In genomic region chr20:24535956-24536730, GRCh38 we compare ENCODE assay signal across 16 cellular contexts.
"Had no signal": no experiment of that assay in that cellular context is flagged by ENCODE, and none has a peak within 500 bp of the region (broad histone marks: within the 10 kb centered on the region; RNA-seq: fewer than 3 reads in every experiment).

No MANE protein-coding gene starts in this region.

- H3K27me3 ChIP-seq: colonic mucosa had no signal

- ATAC-seq: activated CD4-positive, CD25-positive, alpha-beta regulatory T cell treated with anti-CD3 and anti-CD28 coated beads, Interleukin-2, amount 50 U/mL, for 24 hours; activated CD8-positive, alpha-beta T cell treated with anti-CD3 and anti-CD28 coated beads, Interleukin-2, amount 10 ng/mL, durations not matched to agents 7 days and 5 days; left lobe of liver; sciatic nerve; stimulated activated naive B cell treated with anti-CD40 and anti-IgM and Interleukin-4, amounts not matched to agents 10 μg/mL and 1 μg/mL and 100 μg/mL, for 72 hours had no signal

- H3K4me1 ChIP-seq: colonic mucosa, esophagus muscularis mucosa, lower lobe of right lung had no signal

- DNase-seq: activated CD4-positive, alpha-beta T cell treated with anti-CD3 and anti-CD28 coated beads, Interleukin-2, amount 50 U/mL, for 1 hour; activated CD8-positive, alpha-beta T cell treated with anti-CD3 and anti-CD28 coated beads, Interleukin-2, amount 10 ng/mL, durations not matched to agents 7 days and 5 days; activated gamma-delta T cell; colonic mucosa; kidney; lower lobe of right lung; naive B cell; small intestine; stimulated activated naive B cell treated with anti-CD40 and anti-IgM and Interleukin-4, amounts not matched to agents 10 μg/mL and 1 μg/mL and 100 μg/mL, for 72 hours; T-helper 2 cell had no signal

- H3K36me3 ChIP-seq: colonic mucosa, esophagus muscularis mucosa, lower lobe of right lung, thoracic aorta had no signal

- H3K27ac ChIP-seq: colonic mucosa, esophagus muscularis mucosa, lower lobe of right lung, thoracic aorta, VCaP had no signal

- H3K9me3 ChIP-seq: colonic mucosa, lower lobe of right lung, thoracic aorta had no signal

- H3K4me3 ChIP-seq: colonic mucosa, esophagus muscularis mucosa, lower lobe of right lung, thoracic aorta had no signal
